In the genomic region with DNA sequence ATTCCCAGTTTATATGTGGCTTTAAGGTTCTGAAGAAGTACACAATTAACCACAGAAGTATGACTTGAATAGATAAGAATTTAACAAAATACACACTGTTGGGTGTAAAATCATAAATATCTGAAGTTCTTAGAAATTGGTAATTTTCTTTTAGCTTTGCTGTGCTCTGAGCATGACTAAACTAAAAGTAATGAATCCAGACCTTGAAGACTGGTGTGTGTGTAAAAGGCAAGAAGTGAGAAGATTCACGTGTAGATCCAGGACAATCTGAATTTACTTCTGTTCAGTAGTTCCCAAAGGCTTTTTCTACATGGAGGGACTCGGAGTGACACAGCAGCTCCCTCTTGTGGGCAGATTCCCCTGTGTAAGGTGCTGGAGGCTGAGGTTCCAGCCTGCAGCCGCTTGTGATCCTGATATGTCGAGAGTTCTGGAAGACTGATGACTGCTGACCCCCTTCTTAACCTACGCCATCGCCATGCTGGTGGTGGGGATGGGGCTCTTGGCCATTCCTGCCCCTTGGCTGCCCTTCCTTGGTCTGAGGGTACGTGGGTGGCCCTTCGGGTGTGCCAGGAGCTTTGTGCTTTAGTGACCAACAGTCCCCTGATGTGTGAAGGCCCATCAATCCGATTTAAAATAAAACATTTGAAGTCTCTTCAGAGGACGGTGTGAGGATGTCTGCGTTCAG, we compare ENCODE assay signal across 8 cellular contexts.
A peak's percentile ranks its signal among the peaks of the same experiment; 100 is the strongest.
DNase-seq lines count a peak whose midpoint lies in the region; ATAC-seq and TF ChIP-seq lines count a peak whose summit lies in the region.

No MANE protein-coding gene starts in this region.

- no peak overlapping the region for H3K4me3 ChIP-seq in HFF-Myc (replicated peaks; ENCODE audit: low read depth, low read length)

- ATAC-seq in naive B cell (ENCODE audit: low read depth in 2 of 2) = peak; percentile 48 to 56
- ATAC-seq in GM18909 (IDR thresholded peaks at IDR 0.05; ENCODE audit: poor library complexity, unreplicated experiment) = no peak

- H3K27me3 Mint-ChIP-seq in naive B cell = no peaks in the 10 kb centered on the region

- no peak for TF ChIP-seq POLR2A in erythroblast (IDR thresholded peaks at IDR 0.05; ENCODE audit: low read length)

- H3K4me3 Mint-ChIP-seq in naive B cell = no peak overlapping the region

- H3K9me3 Mint-ChIP-seq in naive B cell = no peaks in the 10 kb centered on the region

- no peaks in the 10 kb centered on the region for H3K36me3 Mint-ChIP-seq in naive B cell

- TF ChIP-seq CTCF in HFF-Myc (IDR thresholded peaks at IDR 0.05; ENCODE audit: low read depth, low read length, missing control alignments) = peak; percentile 90

- peaks cover 35 to 55% (median 52%) of the 10 kb centered on the region in 3 donors for H3K4me1 Mint-ChIP-seq in naive B cell

- H3K27ac Mint-ChIP-seq in naive B cell = peak overlapping the region in 1 of 6 donors; percentile 36

- DNase-seq in CD1c-positive myeloid dendritic cell (ENCODE audit: extremely low spot score) = peak; percentile 83
- peak; percentile 78 for DNase-seq in HFF-Myc (ENCODE audit: extremely low read depth, low read depth)
- DNase-seq in NOMO-1 treated with DMSO at 0.1 percent for 48 hours (lab: John Stamatoyannopoulos, UW; ENCODE audit: unreplicated experiment) = peak; percentile 70
- DNase-seq in activated CD8-positive, alpha-beta memory T cell treated with anti-CD3 and anti-CD28 coated beads, Interleukin-2, amount 50 U/mL, for 48 hours = peak; percentile 81
- DNase-seq in erythroblast (lab: John Stamatoyannopoulos, UW) = peak; percentile 66 to 80
- DNase-seq in naive B cell = peak; percentile 49
- DNase-seq in stimulated activated CD8-positive, alpha-beta memory T cell treated with anti-CD3 and anti-CD28 coated beads, Interleukin-7, amount 100 ng/mL, for 4 hours (ENCODE audit: low read depth in 2 of 2) = peak; percentile 29 to 39
